30 cellular contexts compared by ENCODE assay signal in genomic region chr21:34701726-34702125, GRCh38. TPM values are rescaled to one million over a fixed set of nuclear protein-coding genes. Genes with fewer than 3 reads are reported as not detected.
A peak's percentile ranks its signal among the peaks of the same experiment; 100 is the strongest.
DNase-seq lines count a peak whose midpoint lies in the region; ATAC-seq and TF ChIP-seq lines count a peak whose summit lies in the region.
"Had no signal": no experiment of that assay in that cellular context is flagged by ENCODE, and none has a peak within 500 bp of the region (broad histone marks: within the 10 kb centered on the region; RNA-seq: fewer than 3 reads in every experiment).

No MANE protein-coding gene starts in this region.

- H3K27me3 ChIP-seq in IMR-90 (ENCODE audit: control insufficient read depth, insufficient read depth, low read length), result no peaks in the 10 kb centered on the region
- H3K27me3 ChIP-seq in smooth muscle cell (ENCODE audit: low read depth), result no peaks in the 10 kb centered on the region
- no peaks in the 10 kb centered on the region for H3K27me3 ChIP-seq in thyroid gland
- H3K27me3 ChIP-seq: BLaER1 treated with 17β-estradiol and CSF1 and Interleukin-3, amounts not matched to agents 10 nM and 100 nM had no signal

- CTCF ChIA-PET in IMR-90 (lab: Yijun Ruan, JAX), result no interaction called here

- H2AK5ac ChIP-seq in IMR-90 (ENCODE audit: low read depth, low read length), result peak overlapping the region; percentile 46

- H3K4me2 ChIP-seq in IMR-90 (ENCODE audit: low read depth, low read length), result no peak overlapping the region
- peak overlapping the region; percentile 36 for H3K4me2 ChIP-seq in smooth muscle cell
- H3K4me2 ChIP-seq: BLaER1 treated with 17β-estradiol and CSF1 and Interleukin-3, amounts not matched to agents 10 nM and 100 nM had no signal

- intact Hi-C loops in IMR-90 (cut with micrococcal nuclease) (loop anchor here (1.0 to 5.0 kb wide), 2 partner anchors 101 to 186 kb away; no protein-coding TSS in a partner anchor), thyroid gland (cut with DNase I) (no loop called here)

- peak overlapping the region; percentile 13 to 58; a peak in 3 of 4 replicates for H4K8ac ChIP-seq in IMR-90 (ENCODE audit: low read depth in 2 of 2, low read length in 2 of 2)

- peak overlapping the region; percentile 43 for H2BK5ac ChIP-seq in IMR-90 (ENCODE audit: low read depth, low read length, poor library complexity, severe bottlenecking)

- H3K9me3 Mint-ChIP-seq in stimulated activated memory B cell treated with anti-CD40 and anti-IgM and Interleukin-4, amounts not matched to agents 10 μg/mL and 1 μg/mL and 100 μg/mL, for 72 hours, result no peaks in the 10 kb centered on the region
- H3K9me3 Mint-ChIP-seq: activated B cell treated with CpG ODN at 0.5 μM for 24 hours; activated naive CD8-positive, alpha-beta T cell treated with anti-CD3 and anti-CD28 coated beads, Interleukin-2, amount 50 U/mL, for 24 hours; activated T-cell treated with anti-CD3 and anti-CD28 coated beads, Interleukin-2, amount 50 U/mL, for 4 hours; endodermal cell; IgD-negative memory B cell; mesothelial cell of epicardium had no signal

- no peaks in the 10 kb centered on the region for H3K4me1 Mint-ChIP-seq in stimulated activated memory B cell treated with anti-CD40 and anti-IgM and Interleukin-4, amounts not matched to agents 10 μg/mL and 1 μg/mL and 100 μg/mL, for 72 hours
- H3K4me1 Mint-ChIP-seq: activated B cell treated with CpG ODN at 0.5 μM for 24 hours, IgD-negative memory B cell had no signal

- 0 out of 2 replicates have a peak overlapping the region, but pooled peaks have one; percentile 18 for H3K23ac ChIP-seq in IMR-90 (ENCODE audit: low read depth, low read length)

- no peaks in the 10 kb centered on the region for H3K79me1 ChIP-seq in IMR-90 (ENCODE audit: low read depth in 1 of 2, low read length in 2 of 2)

- peak overlapping the region; percentile 71 for H4K91ac ChIP-seq in IMR-90 (ENCODE audit: insufficient read depth, low read depth, low read length)

- H3K9ac ChIP-seq in IMR-90 (ENCODE audit: low read depth, low read length), result no peak overlapping the region
- peak overlapping the region; percentile 44 for H3K9ac ChIP-seq in smooth muscle cell (ENCODE audit: low read depth)
- H3K9ac ChIP-seq: BLaER1 treated with 17β-estradiol and CSF1 and Interleukin-3, amounts not matched to agents 10 nM and 100 nM had no signal

- H2AK9ac ChIP-seq in IMR-90 (replicated peaks; ENCODE audit: low read depth, low read length, poor library complexity), result peak overlapping the region; percentile 48

- H3K27me3 Mint-ChIP-seq in stimulated activated memory B cell treated with anti-CD40 and anti-IgM and Interleukin-4, amounts not matched to agents 10 μg/mL and 1 μg/mL and 100 μg/mL, for 72 hours, result peaks cover 48% of the 10 kb centered on the region
- H3K27me3 Mint-ChIP-seq: IgD-negative memory B cell had no signal

- TF ChIP-seq CTCF in AG09309 (IDR thresholded peaks at IDR 0.05; ENCODE audit: control insufficient read depth, insufficient read depth, low read depth, low read length, missing control alignments), result no peak
- TF ChIP-seq CTCF in IMR-90 (conservative IDR thresholded peaks at IDR 0.05; ENCODE audit: low read depth, low read length), result no peak
- no peak for TF ChIP-seq CTCF in fibroblast of mammary gland (conservative IDR thresholded peaks at IDR 0.05; ENCODE audit: control insufficient read depth, insufficient read depth, low read depth, low read length)
- TF ChIP-seq CTCF in smooth muscle cell (IDR thresholded peaks at IDR 0.05; ENCODE audit: borderline replicate concordance, insufficient read depth, poor library complexity, severe bottlenecking), result no peak
- no peak for TF ChIP-seq CTCF in thyroid gland (IDR thresholded peaks at IDR 0.05)

- TF ChIP-seq POLR2A in IMR-90 (IDR thresholded peaks at IDR 0.05; ENCODE audit: low read depth, low read length), result no peak
- TF ChIP-seq POLR2A in thyroid gland (IDR thresholded peaks at IDR 0.05), result no peak

- H3K4me3 Mint-ChIP-seq in stimulated activated memory B cell treated with anti-CD40 and anti-IgM and Interleukin-4, amounts not matched to agents 10 μg/mL and 1 μg/mL and 100 μg/mL, for 72 hours, result no peak overlapping the region
- H3K4me3 Mint-ChIP-seq: activated B cell treated with CpG ODN at 0.5 μM for 24 hours; activated naive CD8-positive, alpha-beta T cell treated with anti-CD3 and anti-CD28 coated beads, Interleukin-2, amount 50 U/mL, for 24 hours; activated T-cell treated with anti-CD3 and anti-CD28 coated beads, Interleukin-2, amount 50 U/mL, for 4 hours; endodermal cell; IgD-negative memory B cell; mesothelial cell of epicardium; naive thymus-derived CD4-positive, alpha-beta T cell had no signal

- peaks cover 5% of the 10 kb centered on the region for H3F3A ChIP-seq in smooth muscle cell (ENCODE audit: low read depth)

- no peak overlapping the region; the same call in 1 of the 2 replicates for H3K14ac ChIP-seq in IMR-90 (replicated peaks; ENCODE audit: low read depth, low read length)

- no peaks in the 10 kb centered on the region for H3K9me3 ChIP-seq in IMR-90 (ENCODE audit: control insufficient read depth, insufficient read depth, low read length)
- no peaks in the 10 kb centered on the region for H3K9me3 ChIP-seq in smooth muscle cell (replicated peaks; ENCODE audit: low read depth)
- no peaks in the 10 kb centered on the region for H3K9me3 ChIP-seq in thyroid gland
- H3K9me3 ChIP-seq: BLaER1 treated with 17β-estradiol and CSF1 and Interleukin-3, amounts not matched to agents 10 nM and 100 nM; heart right ventricle; prostate gland had no signal

- no peak overlapping the region for H3K27ac Mint-ChIP-seq in stimulated activated memory B cell treated with anti-CD40 and anti-IgM and Interleukin-4, amounts not matched to agents 10 μg/mL and 1 μg/mL and 100 μg/mL, for 72 hours
- H3K27ac Mint-ChIP-seq: activated B cell treated with CpG ODN at 0.5 μM for 24 hours; activated naive CD8-positive, alpha-beta T cell treated with anti-CD3 and anti-CD28 coated beads, Interleukin-2, amount 50 U/mL, for 24 hours; endodermal cell; IgD-negative memory B cell; mesothelial cell of epicardium; naive thymus-derived CD4-positive, alpha-beta T cell had no signal

- H4K20me1 ChIP-seq in IMR-90 (ENCODE audit: insufficient read depth, low read length) (no peaks in the 10 kb centered on the region), smooth muscle cell (ENCODE audit: low read depth) (no peaks in the 10 kb centered on the region)
- H4K20me1 ChIP-seq: BLaER1 treated with 17β-estradiol and CSF1 and Interleukin-3, amounts not matched to agents 10 nM and 100 nM had no signal

- no peak overlapping the region for H3K56ac ChIP-seq in IMR-90 (ENCODE audit: extremely low read depth, insufficient read depth, low read length)

- H3K4me3 ChIP-seq in AG09309 (ENCODE audit: control insufficient read depth, low read depth, low read length), result peak overlapping the region; percentile 5
- H3K4me3 ChIP-seq in IMR-90 (ENCODE audit: insufficient read depth, low read depth, low read length), result no peak overlapping the region
- H3K4me3 ChIP-seq in fibroblast of mammary gland (ENCODE audit: control insufficient read depth, low read depth, low read length), result no peak overlapping the region
- H3K4me3 ChIP-seq in smooth muscle cell, result no peak overlapping the region
- no peak overlapping the region for H3K4me3 ChIP-seq in thyroid gland (replicated peaks in 1 of 3)
- H3K4me3 ChIP-seq: BLaER1 treated with 17β-estradiol and CSF1 and Interleukin-3, amounts not matched to agents 10 nM and 100 nM; heart right ventricle; prostate gland had no signal

- no TSS peak for BruUV-seq in IMR-90 (replicated peaks; lab: Mats Ljungman, UMichigan)

- ATAC-seq in IMR-90 (ENCODE audit: low read depth), result no peak
- no peak for ATAC-seq in stimulated activated memory B cell treated with anti-CD40 and anti-IgM and Interleukin-4, amounts not matched to agents 10 μg/mL and 1 μg/mL and 100 μg/mL, for 72 hours
- ATAC-seq: activated naive CD8-positive, alpha-beta T cell treated with anti-CD3 and anti-CD28 coated beads, Interleukin-2, amount 50 U/mL, for 24 hours; activated T-cell treated with anti-CD3 and anti-CD28 coated beads, Interleukin-2, amount 50 U/mL, for 4 hours; HCT116; naive thymus-derived CD4-positive, alpha-beta T cell had no signal

- no peaks in the 10 kb centered on the region for H3K79me2 ChIP-seq in smooth muscle cell (ENCODE audit: low read depth)

- H4K5ac ChIP-seq in IMR-90 (ENCODE audit: low read depth, low read length), result peak overlapping the region; percentile 6; the same call in 1 of the 2 replicates

- peak overlapping the region; percentile 60 for H2BK20ac ChIP-seq in IMR-90 (ENCODE audit: low read depth, low read length)

- no CpG with 5 or more reads among the region's 8 CpGs for WGBS in IMR-90 (ENCODE audit: extremely low coverage in 2 of 2, insufficient read length in 1 of 2), 2 experiments
- 73% methylated on average over 8 of the region's 8 CpGs for WGBS in smooth muscle cell (ENCODE audit: low lambda C conversion rate)
- 81 to 86% methylated on average over 8 of the region's 8 CpGs for WGBS in thyroid gland, 2 donors

- dilution Hi-C loops in IMR-90 (cut with HindIII; ENCODE audit: low sequenced_read_pairs, unreplicated experiment), result no loop called here

- H3K36me3 Mint-ChIP-seq in stimulated activated memory B cell treated with anti-CD40 and anti-IgM and Interleukin-4, amounts not matched to agents 10 μg/mL and 1 μg/mL and 100 μg/mL, for 72 hours, result no peaks in the 10 kb centered on the region
- H3K36me3 Mint-ChIP-seq: mesothelial cell of epicardium; naive thymus-derived CD4-positive, alpha-beta T cell had no signal

- H3K4ac ChIP-seq in IMR-90 (ENCODE audit: low read depth, low read length), result peak overlapping the region; percentile 80

- peak overlapping the region; percentile 89 for H2AFZ ChIP-seq in IMR-90 (replicated peaks; ENCODE audit: low read length, poor library complexity)
- no peak overlapping the region for H2AFZ ChIP-seq in smooth muscle cell (ENCODE audit: low read depth)

- TF ChIP-seq RAD21 in IMR-90 (IDR thresholded peaks at IDR 0.05; ENCODE audit: low read length), result no peak

- in situ Hi-C loops in IMR-90 (cut with MboI; ENCODE audit: low sequenced_read_pairs), result no loop called here

- H3K18ac ChIP-seq in IMR-90 (ENCODE audit: low read depth, low read length), result peak overlapping the region; percentile 13

- H2BK15ac ChIP-seq in IMR-90 (ENCODE audit: low read depth, low read length), result peak overlapping the region; percentile 12; the same call in 2 of the 3 replicates

- H2BK120ac ChIP-seq in IMR-90 (ENCODE audit: low read depth, low read length), result peak overlapping the region; percentile 65

- peak overlapping the region; percentile 34 for H3K27ac ChIP-seq in IMR-90 (ENCODE audit: insufficient read depth, low read length)
- peak overlapping the region; percentile 72 for H3K27ac ChIP-seq in smooth muscle cell (ENCODE audit: low read depth)
- peak overlapping the region in 1 of 3 donors; percentile 26 for H3K27ac ChIP-seq in thyroid gland
- H3K27ac ChIP-seq: BLaER1 treated with 17β-estradiol and CSF1 and Interleukin-3, amounts not matched to agents 10 nM and 100 nM; prostate gland; RWPE1 had no signal

- peaks cover 15% of the 10 kb centered on the region for H3K4me1 ChIP-seq in IMR-90 (ENCODE audit: control insufficient read depth, insufficient read depth, low read length)
- H3K4me1 ChIP-seq in smooth muscle cell (ENCODE audit: low read depth), result no peaks in the 10 kb centered on the region
- peaks cover 0 to 16% of the 10 kb centered on the region in 2 donors for H3K4me1 ChIP-seq in thyroid gland
- H3K4me1 ChIP-seq: BLaER1 treated with 17β-estradiol and CSF1 and Interleukin-3, amounts not matched to agents 10 nM and 100 nM; heart right ventricle had no signal

- peak; percentile 42 for DNase-seq in AG09309 (ENCODE audit: low read depth)
- DNase-seq in IMR-90, result peak; percentile 56
- DNase-seq in fibroblast of mammary gland (ENCODE audit: low read depth), result peak; percentile 84
- no peak for DNase-seq in smooth muscle cell (lab: John Stamatoyannopoulos, UW; ENCODE audit: unreplicated experiment)
- no peak for DNase-seq in thyroid gland
- no peak for DNase-seq in NOMO-1 (lab: John Stamatoyannopoulos, UW; ENCODE audit: unreplicated experiment in 2 of 2)
- DNase-seq in NCI-H2196 (lab: John Stamatoyannopoulos, UW; ENCODE audit: unreplicated experiment), result no peak
- DNase-seq: activated B cell treated with CpG ODN at 0.5 μM for 24 hours; activated CD4-positive, alpha-beta T cell treated with anti-CD3 and anti-CD28 coated beads, Interleukin-2, amount 50 U/mL, for 1 hour; activated naive CD8-positive, alpha-beta T cell treated with anti-CD3 and anti-CD28 coated beads, Interleukin-2, amount 50 U/mL, for 24 hours; activated T-cell treated with anti-CD3 and anti-CD28 coated beads, Interleukin-2, amount 50 U/mL, for 4 hours; central memory CD4-positive, alpha-beta T cell; COR-L47; naive thymus-derived CD4-positive, alpha-beta T cell; NCI-H1048; NCI-H1694; NCI-H446; NCI-H774; stimulated activated naive CD4-positive, alpha-beta T cell; T-helper 1 cell had no signal

- POLR2A ChIA-PET in IMR-90 (lab: Charles Lee; ENCODE audit: unreplicated experiment), result no interaction called here

- no peaks in the 10 kb centered on the region for H3K36me3 ChIP-seq in IMR-90 (ENCODE audit: control insufficient read depth, insufficient read depth, low read length)
- no peaks in the 10 kb centered on the region for H3K36me3 ChIP-seq in smooth muscle cell (ENCODE audit: low read depth)
- no peaks in the 10 kb centered on the region for H3K36me3 ChIP-seq in thyroid gland
- H3K36me3 ChIP-seq: BLaER1 treated with 17β-estradiol and CSF1 and Interleukin-3, amounts not matched to agents 10 nM and 100 nM; heart right ventricle; prostate gland had no signal

- H3K9me1 ChIP-seq in IMR-90 (ENCODE audit: insufficient read depth, low read length), result peaks cover 22% of the 10 kb centered on the region

RNA-seq across cellular contexts. Expression of gene CLIC6, which starts 32.9 kb away (rescaled TPM):
- total RNA-seq in IMR-90 (2012; rRNA removed) (not detected in 2 replicates), smooth muscle cell (0.09 and 0.22 TPM in 2 replicates), thyroid gland (10 to 100 TPM in 2 of 4 donors, 1 to 10 TPM in 2; 3.9 to 23.9 (median 8.0) TPM)
- polyA plus RNA-seq in IMR-90 (2012; rRNA removed) (not detected in 2 replicates), smooth muscle cell (0.31 TPM in 1 of 2 replicates, not detected in the other)
- polyA plus RNA-seq in IMR-90 (2012; cell fraction: cytosol; rRNA removed), result not detected in 2 replicates
- polyA plus RNA-seq in IMR-90 (2012; cell fraction: nucleus; rRNA removed; ENCODE audit: low replicate concordance), result not detected in 2 replicates
- total RNA-seq: A673, activated B cell treated with CpG ODN at 0.5 μM for 24 hours had no signal

Comparison
In these comparisons a context has a peak if more than half of its experiments do, and no peak if none do; other contexts are left out.
1. DNase-seq: peak in AG09309 (single experiment), IMR-90 (single experiment) and fibroblast of mammary gland (single experiment); none in smooth muscle cell (single experiment), thyroid gland (0 of 2), NOMO-1 (0 of 2) and NCI-H2196 (single experiment).